ENCODE assay signal across 10 cellular contexts in the genomic region with DNA sequence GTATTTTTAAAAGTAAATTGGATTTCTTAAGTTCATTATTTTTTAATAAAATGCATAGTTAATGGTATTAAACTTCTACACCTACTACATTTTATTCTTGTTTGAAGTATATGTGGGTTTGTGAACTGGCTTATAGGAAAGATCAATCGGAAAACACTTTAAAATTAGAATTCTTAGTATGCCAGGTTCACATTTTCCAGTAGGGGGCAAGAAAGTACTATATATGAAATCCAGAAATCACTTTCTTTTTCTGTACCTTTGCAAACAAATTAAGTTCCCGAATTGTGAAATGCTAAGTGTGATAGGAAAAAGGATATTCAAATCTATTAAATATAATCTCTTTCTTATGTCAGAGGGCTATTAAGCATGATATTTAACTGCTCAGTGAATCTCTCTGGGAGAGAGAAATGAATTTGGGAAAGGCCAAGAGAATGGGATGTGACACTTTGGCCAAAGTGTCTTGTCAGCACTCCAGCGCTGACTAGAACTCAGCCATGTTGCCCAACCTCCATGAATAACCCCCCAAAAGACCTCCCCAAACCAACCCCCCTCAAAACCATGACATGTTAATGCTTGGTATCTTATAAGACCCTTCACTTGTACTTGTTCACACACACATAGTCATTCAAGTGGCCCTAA.
DNase-seq lines count a peak whose midpoint lies in the region; ATAC-seq and TF ChIP-seq lines count a peak whose summit lies in the region.
"Had no signal": no experiment of that assay in that cellular context is flagged by ENCODE, and none has a peak within 500 bp of the region (broad histone marks: within the 10 kb centered on the region; RNA-seq: fewer than 3 reads in every experiment).

No MANE protein-coding gene starts in this region.

- intact Hi-C loops in left lung (cut with DNase I): no loop called here

- peak; percentile 25 for ATAC-seq in left lung
- ATAC-seq in GM19035 (IDR thresholded peaks at IDR 0.05; ENCODE audit: unreplicated experiment): no peak
- no peak for ATAC-seq in activated T-cell treated with anti-CD3 and anti-CD28 coated beads, Interleukin-2, amount 50 U/mL, for 72 hours (replicated peaks in 1 of 2)

- no peaks in the 10 kb centered on the region for H3K36me3 Mint-ChIP-seq in activated T-cell treated with anti-CD3 and anti-CD28 coated beads, Interleukin-2, amount 50 U/mL, for 72 hours (ENCODE audit: insufficient read depth in 2 of 2)

- H3K27me3 Mint-ChIP-seq in activated T-cell treated with anti-CD3 and anti-CD28 coated beads, Interleukin-2, amount 50 U/mL, for 72 hours (ENCODE audit: low read depth): no peaks in the 10 kb centered on the region

- H3K36me3 ChIP-seq in WERI-Rb-1 (no peaks in the 10 kb centered on the region), left lung (no peaks in the 10 kb centered on the region)

- no peak overlapping the region for H3K27ac Mint-ChIP-seq in activated T-cell treated with anti-CD3 and anti-CD28 coated beads, Interleukin-2, amount 50 U/mL, for 72 hours
- H3K27ac Mint-ChIP-seq: activated B cell treated with CpG ODN at 0.5 μM for 24 hours had no signal

- H3K9me3 ChIP-seq in WERI-Rb-1 (ENCODE audit: severe bottlenecking): no peaks in the 10 kb centered on the region
- H3K9me3 ChIP-seq in left lung: no peaks in the 10 kb centered on the region

- no peak overlapping the region for H3K4me3 Mint-ChIP-seq in activated T-cell treated with anti-CD3 and anti-CD28 coated beads, Interleukin-2, amount 50 U/mL, for 72 hours
- H3K4me3 Mint-ChIP-seq: activated B cell treated with CpG ODN at 0.5 μM for 24 hours had no signal

- DNase-seq in NCI-H2107 treated with DMSO at 0.1 percent for 48 hours (lab: John Stamatoyannopoulos, UW; ENCODE audit: unreplicated experiment): peak; percentile 0
- DNase-seq in NCI-H2107 (lab: John Stamatoyannopoulos, UW): no peak
- DNase-seq in LNCaP clone FGC (ENCODE audit: low read depth): no peak
- no peak for DNase-seq in WERI-Rb-1
- no peak for DNase-seq in left lung
- DNase-seq in substantia nigra (lab: John Stamatoyannopoulos, UW): no peak
- no peak for DNase-seq in activated T-cell treated with anti-CD3 and anti-CD28 coated beads, Interleukin-2, amount 50 U/mL, for 72 hours
- DNase-seq: activated B cell treated with CpG ODN at 0.5 μM for 24 hours had no signal

- no peaks in the 10 kb centered on the region for H3K27me3 ChIP-seq in WERI-Rb-1 (ENCODE audit: insufficient read depth, low read depth, severe bottlenecking)
- no peaks in the 10 kb centered on the region for H3K27me3 ChIP-seq in left lung

- no peak overlapping the region for H3K27ac ChIP-seq in WERI-Rb-1
- no peak overlapping the region for H3K27ac ChIP-seq in left lung
- H3K27ac ChIP-seq in substantia nigra (ENCODE audit: low read depth, low read length, poor library complexity, severe bottlenecking): no peak overlapping the region
- H3K27ac ChIP-seq: parathyroid adenoma had no signal

- no peaks in the 10 kb centered on the region for H3K4me1 ChIP-seq in left lung
- H3K4me1 ChIP-seq: parathyroid adenoma had no signal

- TF ChIP-seq CTCF in LNCaP clone FGC (IDR thresholded peaks at IDR 0.05; ENCODE audit: control insufficient read depth, extremely low read depth, insufficient read depth) (peak; percentile 34; the same call in 1 of the 2 replicates), WERI-Rb-1 (IDR thresholded peaks at IDR 0.05; ENCODE audit: low read depth, low read length) (peak; percentile 41; the same call in 1 of the 2 replicates), left lung (IDR thresholded peaks at IDR 0.05) (peak in 1 of 2 donors; percentile 37)

- H3K4me1 Mint-ChIP-seq in activated T-cell treated with anti-CD3 and anti-CD28 coated beads, Interleukin-2, amount 50 U/mL, for 72 hours (ENCODE audit: low read depth): no peaks in the 10 kb centered on the region
- H3K4me1 Mint-ChIP-seq: activated B cell treated with CpG ODN at 0.5 μM for 24 hours had no signal

- no peak overlapping the region for H3K4me3 ChIP-seq in LNCaP clone FGC (ENCODE audit: low read depth, low read length)
- H3K4me3 ChIP-seq in WERI-Rb-1 (ENCODE audit: low read depth, low read length): no peak overlapping the region
- no peak overlapping the region for H3K4me3 ChIP-seq in left lung

- no peaks in the 10 kb centered on the region for H3K9me3 Mint-ChIP-seq in activated T-cell treated with anti-CD3 and anti-CD28 coated beads, Interleukin-2, amount 50 U/mL, for 72 hours
- H3K9me3 Mint-ChIP-seq: activated B cell treated with CpG ODN at 0.5 μM for 24 hours had no signal
